Comparison of ENCODE assay signal across 13 cellular contexts in the genomic region with DNA sequence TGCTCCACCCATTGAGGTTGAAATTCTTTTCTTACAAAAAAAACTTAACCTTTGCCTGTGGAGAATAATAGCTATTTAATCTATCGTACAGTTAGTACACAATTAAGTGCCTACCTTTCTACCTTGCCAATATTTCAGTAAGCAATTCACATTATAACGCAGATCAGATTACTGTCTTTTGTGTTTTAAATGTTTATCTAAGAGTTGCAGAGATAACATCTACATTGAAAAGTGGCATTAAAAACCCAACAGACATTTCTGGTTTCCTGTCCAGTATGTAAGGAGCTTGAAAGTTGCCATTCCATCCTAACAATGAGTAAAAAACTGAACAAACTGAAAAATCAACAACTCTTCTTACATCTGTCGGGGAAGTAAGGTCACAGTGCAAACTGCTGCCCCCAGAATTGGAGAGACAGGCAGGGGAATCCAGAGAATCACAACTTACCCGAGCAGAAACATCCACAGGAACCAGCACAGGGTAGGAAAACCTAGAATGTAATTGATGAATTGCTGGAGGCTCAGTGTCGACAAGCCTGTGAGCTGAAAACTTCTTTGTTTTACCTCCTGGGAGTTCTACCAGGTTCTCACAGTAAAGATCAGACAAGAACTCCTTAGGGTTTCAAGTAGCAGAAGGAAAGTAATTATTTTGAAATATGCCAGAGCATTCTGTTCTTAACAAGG. TPM values are rescaled to one million over a fixed set of nuclear protein-coding genes. Genes with fewer than 3 reads are reported as not detected.
DNase-seq lines count a peak whose midpoint lies in the region; ATAC-seq lines count a peak whose summit lies in the region.
"Had no signal": no experiment of that assay in that cellular context is flagged by ENCODE, and none has a peak within 500 bp of the region (broad histone marks: within the 10 kb centered on the region; RNA-seq: fewer than 3 reads in every experiment).

No MANE protein-coding gene starts in this region.

- H3K4me1 ChIP-seq in mesendoderm (ENCODE audit: control insufficient read depth, low read depth, low read length), result no peaks in the 10 kb centered on the region
- H3K4me1 ChIP-seq: heart right ventricle had no signal

- no peaks in the 10 kb centered on the region for H3K36me3 ChIP-seq in mesendoderm (ENCODE audit: control insufficient read depth, insufficient read depth, low read length)
- H3K36me3 ChIP-seq: heart right ventricle had no signal

- H3K27ac Mint-ChIP-seq in activated T-helper 17 cell treated with anti-CD3 and anti-CD28 coated beads, Interleukin-2, amount 50 U/mL, for 72 hours, result no peak overlapping the region

- no peak for ATAC-seq in activated T-helper 17 cell treated with anti-CD3 and anti-CD28 coated beads, Interleukin-2, amount 50 U/mL, for 72 hours (replicated peaks)
- ATAC-seq in GM19035 (IDR thresholded peaks at IDR 0.05; ENCODE audit: unreplicated experiment) (no peak), GM18870 (IDR thresholded peaks at IDR 0.05; ENCODE audit: unreplicated experiment) (no peak), esophagus mucosa (no peak)
- ATAC-seq: heart right ventricle had no signal

- H3K36me3 Mint-ChIP-seq in activated T-helper 17 cell treated with anti-CD3 and anti-CD28 coated beads, Interleukin-2, amount 50 U/mL, for 72 hours (ENCODE audit: low read depth), result no peaks in the 10 kb centered on the region

- no peak overlapping the region for H3K23ac ChIP-seq in mesendoderm (ENCODE audit: low read length)

- no peak overlapping the region for H3K18ac ChIP-seq in mesendoderm (ENCODE audit: low read length)

- H3K9me3 Mint-ChIP-seq in activated T-helper 17 cell treated with anti-CD3 and anti-CD28 coated beads, Interleukin-2, amount 50 U/mL, for 72 hours, result no peaks in the 10 kb centered on the region

- H3K27me3 ChIP-seq in mesendoderm (ENCODE audit: insufficient read depth, low read length, poor library complexity), result no peaks in the 10 kb centered on the region

- H3K9ac ChIP-seq in mesendoderm (ENCODE audit: low read length), result no peak overlapping the region

- peaks cover 6% of the 10 kb centered on the region for H3K4me1 Mint-ChIP-seq in activated T-helper 17 cell treated with anti-CD3 and anti-CD28 coated beads, Interleukin-2, amount 50 U/mL, for 72 hours

- H3K4ac ChIP-seq in mesendoderm (ENCODE audit: low read depth, low read length), result no peak overlapping the region

- H3K79me1 ChIP-seq in mesendoderm (ENCODE audit: low read length), result no peaks in the 10 kb centered on the region

- no peak overlapping the region for H2BK15ac ChIP-seq in mesendoderm (replicated peaks; ENCODE audit: low read depth)

- no peak overlapping the region for H2BK120ac ChIP-seq in mesendoderm (ENCODE audit: low read depth, low read length)

- H3K4me3 Mint-ChIP-seq in activated T-helper 17 cell treated with anti-CD3 and anti-CD28 coated beads, Interleukin-2, amount 50 U/mL, for 72 hours, result peak overlapping the region; percentile 28

- H4K5ac ChIP-seq in mesendoderm (ENCODE audit: low read length), result no peak overlapping the region

- H3K4me2 ChIP-seq in mesendoderm (ENCODE audit: low read length), result no peak overlapping the region

- no peak overlapping the region for H3K4me3 ChIP-seq in mesendoderm (ENCODE audit: low read length)
- H3K4me3 ChIP-seq: heart right ventricle, SK-N-MC had no signal

- H3K27ac ChIP-seq in mesendoderm (ENCODE audit: low read depth, low read length), result no peak overlapping the region
- H3K27ac ChIP-seq: epithelial cell of prostate, heart right ventricle, SK-N-MC had no signal

- no CpG with 5 or more reads among the region's 5 CpGs for WGBS in mesendoderm (ENCODE audit: extremely low coverage, insufficient coverage, low lambda C conversion rate)

- H3K56ac ChIP-seq in mesendoderm (ENCODE audit: low read length), result no peak overlapping the region

- H4K8ac ChIP-seq in mesendoderm (ENCODE audit: low read depth, low read length), result no peak overlapping the region

- H2BK5ac ChIP-seq in mesendoderm (ENCODE audit: low read length), result no peak overlapping the region

- DNase-seq in DMS79 (lab: John Stamatoyannopoulos, UW) (peak; percentile 5), NCI-H1105 treated with DMSO at 0.1 percent for 48 hours (lab: John Stamatoyannopoulos, UW) (peak; percentile 67), mesendoderm (peak; percentile 8), Ammon's horn (ENCODE audit: low spot score) (no peak)
- DNase-seq: activated CD8-positive, alpha-beta memory T cell treated with anti-CD3 and anti-CD28 coated beads, Interleukin-2, amount 50 U/mL, for 48 hours; heart right ventricle; NCI-H2171 treated with DMSO at 0.1 percent for 48 hours had no signal

- peaks cover 9% of the 10 kb centered on the region for H3K27me3 Mint-ChIP-seq in activated T-helper 17 cell treated with anti-CD3 and anti-CD28 coated beads, Interleukin-2, amount 50 U/mL, for 72 hours

- no peak overlapping the region for H2AK5ac ChIP-seq in mesendoderm (ENCODE audit: low read length)

- no peaks in the 10 kb centered on the region for H3K79me2 ChIP-seq in mesendoderm (ENCODE audit: control insufficient read depth, insufficient read depth, low read length)

RNA-seq across cellular contexts. Expression of a gene that starts 27.3 kb away (rescaled TPM):
- 10 to 100 TPM; 53.2 to 56.1 TPM for total RNA-seq in activated T-helper 17 cell treated with anti-CD3 and anti-CD28 coated beads, Interleukin-2, amount 50 U/mL, for 72 hours
- polyA plus RNA-seq in mesendoderm (2013, experiment 1 of 2), result 46.2 TPM
- 47.4 TPM for polyA plus RNA-seq in mesendoderm (2013, experiment 2 of 2)
- total RNA-seq in esophagus mucosa, result 28.7 TPM
